Comparison of ENCODE assay signal across 6 cellular contexts in the genomic region with DNA sequence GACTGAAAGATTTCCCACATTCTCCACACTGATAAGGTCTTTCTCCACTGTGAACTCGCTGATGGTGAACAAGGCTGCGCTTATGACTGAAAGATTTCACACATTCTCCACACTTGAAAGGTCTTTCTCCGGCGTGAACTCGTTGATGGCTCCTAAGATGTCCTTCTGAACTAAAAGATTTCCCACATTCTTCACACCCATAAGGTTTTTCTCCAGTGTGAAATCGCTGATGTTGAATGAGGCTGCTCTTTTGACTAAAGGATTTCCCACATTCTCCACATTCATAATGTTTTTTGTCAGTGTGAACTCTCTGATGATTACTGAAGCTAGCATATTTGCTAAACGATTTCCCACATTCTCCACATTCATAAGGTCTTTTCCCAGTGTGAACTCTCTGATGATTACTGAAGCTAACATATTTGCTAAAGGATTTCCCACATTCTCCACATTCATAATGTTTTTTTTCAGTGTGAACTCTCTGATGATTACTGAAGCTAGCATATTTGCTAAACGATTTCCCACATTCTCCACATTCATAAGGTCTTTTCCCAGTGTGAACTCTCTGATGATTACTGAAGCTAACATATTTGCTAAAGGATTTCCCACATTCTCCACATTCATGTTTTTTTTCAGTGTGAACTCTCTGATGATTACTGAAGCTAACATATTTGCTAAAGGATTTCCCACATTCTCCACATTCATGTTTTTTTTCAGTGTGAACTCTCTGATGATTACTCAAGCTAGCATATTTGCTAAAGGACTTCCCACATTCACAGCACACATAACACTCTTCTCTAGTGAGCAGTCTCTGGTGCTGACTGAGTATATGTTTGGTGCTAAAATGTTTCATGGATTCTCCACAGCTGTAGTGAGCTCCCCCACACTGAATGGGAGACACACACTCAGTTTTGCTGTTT. TPM values are rescaled to one million over a fixed set of nuclear protein-coding genes. Genes with fewer than 3 reads are reported as not detected.
A peak's percentile ranks its signal among the peaks of the same experiment; 100 is the strongest.
DNase-seq lines count a peak whose midpoint lies in the region; ATAC-seq, FAIRE-seq and TF ChIP-seq lines count a peak whose summit lies in the region.
"Not testable (repeated sequence)": the region's sequence is repeated elsewhere in the genome, so short reads cannot be mapped to it uniquely, and the experiment has no call there.

No MANE protein-coding gene starts in this region.

- not testable (repeated sequence) for H3K9ac ChIP-seq in astrocyte (ENCODE audit: low read length); liver (ENCODE audit: low read depth in 1 of 2, low read length in 2 of 2)

- peaks cover 38% of the 10 kb centered on the region for H3K9me3 ChIP-seq in Caco-2
- H3K9me3 ChIP-seq in astrocyte (ENCODE audit: insufficient read depth, low read depth, low read length), result peaks cover 59% of the 10 kb centered on the region
- peaks cover 38 to 57% (median 53%) of the 10 kb centered on the region in 4 donors for H3K9me3 ChIP-seq in liver (ENCODE audit: control insufficient read depth in 4 of 4, low read length in 3 of 4)

- WGBS in liver, result 98% methylated on average over 8 of the region's 8 CpGs

- intact Hi-C loops in Caco-2 (cut with micrococcal nuclease; ENCODE audit: unreplicated experiment), result not testable (repeated sequence)

- not testable (repeated sequence) for H3K4me1 Mint-ChIP-seq in Caco-2 (ENCODE audit: low read depth, unreplicated experiment); IgD-negative memory B cell; astrocyte (ENCODE audit: low read depth, unreplicated experiment); endothelial cell (ENCODE audit: unreplicated experiment)
- H3K4me1 Mint-ChIP-seq in stimulated activated naive B cell treated with anti-CD40 and anti-IgM and Interleukin-4, amounts not matched to agents 10 μg/mL and 1 μg/mL and 100 μg/mL, for 72 hours, result peaks cover 6 to 13% of the 10 kb centered on the region in 2 donors

- H3K36me3 Mint-ChIP-seq in Caco-2 (ENCODE audit: insufficient read depth, unreplicated experiment) (peaks cover 91% of the 10 kb centered on the region), IgD-negative memory B cell (peaks cover 28% of the 10 kb centered on the region), astrocyte (ENCODE audit: low read depth, unreplicated experiment) (peaks cover 64% of the 10 kb centered on the region), endothelial cell (ENCODE audit: low read depth, unreplicated experiment) (peaks cover 68% of the 10 kb centered on the region)
- peaks cover 75 to 88% of the 10 kb centered on the region in 2 donors for H3K36me3 Mint-ChIP-seq in stimulated activated naive B cell treated with anti-CD40 and anti-IgM and Interleukin-4, amounts not matched to agents 10 μg/mL and 1 μg/mL and 100 μg/mL, for 72 hours

- BruUV-seq in Caco-2 (replicated peaks; lab: Mats Ljungman, UMichigan), result not testable (repeated sequence)

- H3K36me3 ChIP-seq in Caco-2 (ENCODE audit: control insufficient read depth, insufficient read depth, low read length), result not testable (repeated sequence)
- H3K36me3 ChIP-seq in astrocyte (ENCODE audit: insufficient read depth, low read length) (peaks cover 12% of the 10 kb centered on the region), liver (ENCODE audit: control insufficient read depth in 4 of 4, insufficient read depth in 3 of 4, low read depth in 1 of 4, low read length in 3 of 4) (peaks cover 3 to 32% (median 28%) of the 10 kb centered on the region in 4 donors)

- not testable (repeated sequence) for TF ChIP-seq RAD21 in liver (IDR thresholded peaks at IDR 0.05)

- not testable (repeated sequence) for DNase-seq in Caco-2; astrocyte (ENCODE audit: low read depth); endothelial cell (ENCODE audit: low spot score); stimulated activated naive B cell treated with anti-CD40 and anti-IgM and Interleukin-4, amounts not matched to agents 10 μg/mL and 1 μg/mL and 100 μg/mL, for 72 hours

- not testable (repeated sequence) for H3K4me2 ChIP-seq in astrocyte (ENCODE audit: low read length)

- not testable (repeated sequence) for H3K27ac ChIP-seq in astrocyte (ENCODE audit: low read depth, low read length); liver (ENCODE audit: low read depth in 1 of 2, low read length in 2 of 2)

- not testable (repeated sequence) for H3K4me3 Mint-ChIP-seq in Caco-2 (ENCODE audit: unreplicated experiment); IgD-negative memory B cell; astrocyte (ENCODE audit: unreplicated experiment); stimulated activated naive B cell treated with anti-CD40 and anti-IgM and Interleukin-4, amounts not matched to agents 10 μg/mL and 1 μg/mL and 100 μg/mL, for 72 hours
- peak overlapping the region; percentile 74 for H3K4me3 Mint-ChIP-seq in endothelial cell (ENCODE audit: unreplicated experiment)

- H3K4me1 ChIP-seq in Caco-2; astrocyte (ENCODE audit: insufficient read depth, low read length); liver (ENCODE audit: control insufficient read depth in 4 of 4, insufficient read depth in 4 of 4, low read length in 3 of 4): not testable (repeated sequence)

- not testable (repeated sequence) for ATAC-seq in stimulated activated naive B cell treated with anti-CD40 and anti-IgM and Interleukin-4, amounts not matched to agents 10 μg/mL and 1 μg/mL and 100 μg/mL, for 72 hours (replicated peaks)

- H3K4me3 ChIP-seq in Caco-2 (ENCODE audit: low read depth, low read length); astrocyte (ENCODE audit: insufficient read depth, low read depth, low read length): not testable (repeated sequence)
- H3K4me3 ChIP-seq in liver (ENCODE audit: low read depth in 1 of 3, low read length in 3 of 3), result peak overlapping the region in 2 of 3 donors; percentile 33 to 49

- TF ChIP-seq CTCF in Caco-2 (IDR thresholded peaks at IDR 0.05; ENCODE audit: insufficient read depth in 1 of 2, low read depth in 1 of 2, low read length in 1 of 2, severe bottlenecking in 1 of 2, unreplicated experiment in 1 of 2); astrocyte (IDR thresholded peaks at IDR 0.05; ENCODE audit: insufficient read depth, low read depth, low read length); endothelial cell (IDR thresholded peaks at IDR 0.05; ENCODE audit: unreplicated experiment); liver (IDR thresholded peaks at IDR 0.05; ENCODE audit: low read depth, low read length, missing input control): not testable (repeated sequence)

- CTCF ChIA-PET in Caco-2 (lab: Charles Lee), result not testable (repeated sequence)

- peak; percentile 43 for FAIRE-seq in astrocyte (lab: Jason Lieb, UNC)

- H2AFZ ChIP-seq in astrocyte (ENCODE audit: low read depth, low read length), result not testable (repeated sequence)

- H4K20me1 ChIP-seq in astrocyte (ENCODE audit: insufficient read depth, low read length), result not testable (repeated sequence)

- H3K79me2 ChIP-seq in astrocyte (ENCODE audit: insufficient read depth, low read length), result peaks cover 12% of the 10 kb centered on the region

- H3K27ac Mint-ChIP-seq in Caco-2 (ENCODE audit: unreplicated experiment) (peak overlapping the region; percentile 82), IgD-negative memory B cell (peak overlapping the region in 2 of 3 donors; percentile 40 to 60), astrocyte (ENCODE audit: unreplicated experiment) (peak overlapping the region; percentile 19)
- H3K27ac Mint-ChIP-seq in endothelial cell (ENCODE audit: unreplicated experiment), result not testable (repeated sequence)
- H3K27ac Mint-ChIP-seq in stimulated activated naive B cell treated with anti-CD40 and anti-IgM and Interleukin-4, amounts not matched to agents 10 μg/mL and 1 μg/mL and 100 μg/mL, for 72 hours, result peak overlapping the region; percentile 73

- not testable (repeated sequence) for H3K27me3 Mint-ChIP-seq in Caco-2 (ENCODE audit: insufficient read depth, unreplicated experiment); IgD-negative memory B cell; astrocyte (ENCODE audit: low read depth, unreplicated experiment); endothelial cell (ENCODE audit: unreplicated experiment); stimulated activated naive B cell treated with anti-CD40 and anti-IgM and Interleukin-4, amounts not matched to agents 10 μg/mL and 1 μg/mL and 100 μg/mL, for 72 hours

- peaks cover 40% of the 10 kb centered on the region for H3K9me3 Mint-ChIP-seq in Caco-2 (ENCODE audit: unreplicated experiment)
- H3K9me3 Mint-ChIP-seq in IgD-negative memory B cell, result peaks cover 16 to 48% (median 26%) of the 10 kb centered on the region in 3 donors
- H3K9me3 Mint-ChIP-seq in astrocyte (ENCODE audit: unreplicated experiment), result peaks cover 45% of the 10 kb centered on the region
- H3K9me3 Mint-ChIP-seq in endothelial cell (ENCODE audit: unreplicated experiment), result peaks cover 11% of the 10 kb centered on the region
- H3K9me3 Mint-ChIP-seq in stimulated activated naive B cell treated with anti-CD40 and anti-IgM and Interleukin-4, amounts not matched to agents 10 μg/mL and 1 μg/mL and 100 μg/mL, for 72 hours, result peaks cover 27 to 34% of the 10 kb centered on the region in 2 donors

- not testable (repeated sequence) for H3K27me3 ChIP-seq in Caco-2 (replicated peaks; ENCODE audit: control insufficient read depth, insufficient read depth, low read length); astrocyte (ENCODE audit: insufficient read depth, low read length); liver (ENCODE audit: control insufficient read depth in 4 of 4, insufficient read depth in 4 of 4, low read length in 3 of 4)

- POLR2A ChIA-PET in Caco-2 (lab: Charles Lee), result not testable (repeated sequence)

RNA-seq across cellular contexts. Expression of a gene that starts 14.7 kb away (rescaled TPM):
- 8.3 and 9.4 TPM in 2 replicates for total RNA-seq in Caco-2 (2022)
- 37.1 TPM for polyA plus RNA-seq in IgD-negative memory B cell
- 31.6 and 34.7 TPM in 2 replicates for total RNA-seq in astrocyte
- total RNA-seq in endothelial cell (ENCODE audit: unreplicated experiment), result 22.3 TPM
- 10 to 100 TPM in 1 of 2 donors, 1 to 10 TPM in 1; 9.1 to 13.8 TPM for total RNA-seq in liver
- polyA plus RNA-seq in liver, result 1 to 10 TPM; 6.9 to 7.3 TPM

RNA-seq across cellular contexts. Expression of a gene that starts 24.5 kb away (rescaled TPM):
- 70.5 and 78.0 TPM in 2 replicates for total RNA-seq in Caco-2 (2022)
- polyA plus RNA-seq in IgD-negative memory B cell, result 10.5 TPM
- 36.7 and 37.4 TPM in 2 replicates for total RNA-seq in astrocyte
- 36.8 TPM for total RNA-seq in endothelial cell (ENCODE audit: unreplicated experiment)
- 10 to 100 TPM; 15.6 to 27.8 TPM for total RNA-seq in liver
- 1 to 10 TPM; 2.7 to 2.8 TPM for polyA plus RNA-seq in liver

RNA-seq across cellular contexts. Expression of a gene that starts 42.3 kb away (rescaled TPM):
- 16.6 and 19.2 TPM in 2 replicates for total RNA-seq in Caco-2 (2022)
- polyA plus RNA-seq in IgD-negative memory B cell, result 4.5 TPM
- total RNA-seq in astrocyte, result 16.2 and 17.2 TPM in 2 replicates
- total RNA-seq in endothelial cell (ENCODE audit: unreplicated experiment), result 16.7 TPM
- total RNA-seq in liver, result 10 to 100 TPM; 12.9 to 16.3 TPM
- 1 to 10 TPM; 1.2 to 1.7 TPM for polyA plus RNA-seq in liver

RNA-seq across cellular contexts. Expression of a gene that starts 44.0 kb away (rescaled TPM):
- 32.5 and 35.4 TPM in 2 replicates for total RNA-seq in Caco-2 (2022)
- polyA plus RNA-seq in IgD-negative memory B cell, result 3.2 TPM
- 15.2 and 17.9 TPM in 2 replicates for total RNA-seq in astrocyte
- 24.5 TPM for total RNA-seq in endothelial cell (ENCODE audit: unreplicated experiment)
- 10 to 100 TPM; 10.2 to 30.2 TPM for total RNA-seq in liver
- 1 to 10 TPM; 3.0 to 3.6 TPM for polyA plus RNA-seq in liver

RNA-seq across cellular contexts. Expression of a gene that starts 59.4 kb away (rescaled TPM):
- total RNA-seq in Caco-2 (2022) (38.6 and 48.2 TPM in 2 replicates), astrocyte (7.2 and 9.6 TPM in 2 replicates), endothelial cell (ENCODE audit: unreplicated experiment) (7.0 TPM), liver (10 to 100 TPM in 1 of 2 donors, 1 to 10 TPM in 1; 5.4 to 16.1 TPM)
- polyA plus RNA-seq in IgD-negative memory B cell (6.8 TPM), liver (1 to 10 TPM; 3.1 to 5.5 TPM)
